In genomic region chr3:117660941-117661635, GRCh38 we compare ENCODE assay signal across 17 cellular contexts.
DNase-seq lines count a peak whose midpoint lies in the region; ATAC-seq and TF ChIP-seq lines count a peak whose summit lies in the region.
"Had no signal": no experiment of that assay in that cellular context is flagged by ENCODE, and none has a peak within 500 bp of the region (broad histone marks: within the 10 kb centered on the region; RNA-seq: fewer than 3 reads in every experiment).

No MANE protein-coding gene starts in this region.

- 68% methylated on average over 2 of the region's 2 CpGs for WGBS in smooth muscle cell (ENCODE audit: low lambda C conversion rate)
- WGBS in heart left ventricle, 4 donors: 77 to 79% (median 79%) methylated on average over 2 of the region's 2 CpGs

- H3K4me1 Mint-ChIP-seq in GM23338: peaks cover 9% of the 10 kb centered on the region; the same call in 2 of the 3 replicates
- H3K4me1 Mint-ChIP-seq in effector memory CD8-positive, alpha-beta T cell (ENCODE audit: low read depth in 2 of 2): no peaks in the 10 kb centered on the region
- H3K4me1 Mint-ChIP-seq: activated B cell treated with CpG ODN at 0.5 μM for 24 hours; activated naive CD8-positive, alpha-beta T cell treated with anti-CD3 and anti-CD28 coated beads, Interleukin-2, amount 50 U/mL, for 24 hours; activated T-helper 17 cell treated with anti-CD3 and anti-CD28 coated beads, Interleukin-2, amount 50 U/mL, for 72 hours had no signal

- TF ChIP-seq POLR2A in heart left ventricle (IDR thresholded peaks at IDR 0.05): no peak

- peaks cover 3% of the 10 kb centered on the region for H3K27me3 Mint-ChIP-seq in GM23338 (ENCODE audit: insufficient read depth, low read depth, poor library complexity)
- no peaks in the 10 kb centered on the region for H3K27me3 Mint-ChIP-seq in effector memory CD8-positive, alpha-beta T cell
- H3K27me3 Mint-ChIP-seq: activated B cell treated with CpG ODN at 0.5 μM for 24 hours; activated naive CD8-positive, alpha-beta T cell treated with anti-CD3 and anti-CD28 coated beads, Interleukin-2, amount 50 U/mL, for 24 hours; activated T-helper 17 cell treated with anti-CD3 and anti-CD28 coated beads, Interleukin-2, amount 50 U/mL, for 72 hours had no signal

- no peak overlapping the region for H3K4me3 ChIP-seq in GM23338
- H3K4me3 ChIP-seq in fibroblast of mammary gland (ENCODE audit: control insufficient read depth, low read depth, low read length): no peak overlapping the region
- H3K4me3 ChIP-seq in smooth muscle cell: no peak overlapping the region
- H3K4me3 ChIP-seq in heart left ventricle: no peak overlapping the region
- H3K4me3 ChIP-seq: ovary, sigmoid colon, suprapubic skin had no signal

- no peak overlapping the region for H3K27ac Mint-ChIP-seq in GM23338
- H3K27ac Mint-ChIP-seq in effector memory CD8-positive, alpha-beta T cell: no peak overlapping the region
- H3K27ac Mint-ChIP-seq: activated B cell treated with CpG ODN at 0.5 μM for 24 hours; activated naive CD8-positive, alpha-beta T cell treated with anti-CD3 and anti-CD28 coated beads, Interleukin-2, amount 50 U/mL, for 24 hours; activated T-helper 17 cell treated with anti-CD3 and anti-CD28 coated beads, Interleukin-2, amount 50 U/mL, for 72 hours had no signal

- H3K27me3 ChIP-seq in GM23338 (ENCODE audit: insufficient read depth) (no peaks in the 10 kb centered on the region), smooth muscle cell (ENCODE audit: low read depth) (no peaks in the 10 kb centered on the region), heart left ventricle (peaks cover 0 to 8% (median 0%) of the 10 kb centered on the region in 9 donors)
- H3K27me3 ChIP-seq: ovary, sigmoid colon, suprapubic skin had no signal

- H3K36me3 ChIP-seq in GM23338 (ENCODE audit: insufficient read depth) (no peaks in the 10 kb centered on the region), smooth muscle cell (ENCODE audit: low read depth) (no peaks in the 10 kb centered on the region), heart left ventricle (no peaks in the 10 kb centered on the region)
- H3K36me3 ChIP-seq: ovary, sigmoid colon, suprapubic skin had no signal

- H2AFZ ChIP-seq in GM23338 (no peak overlapping the region), smooth muscle cell (ENCODE audit: low read depth) (no peak overlapping the region)

- H3K4me2 ChIP-seq in GM23338 (no peak overlapping the region), smooth muscle cell (peak overlapping the region; percentile 36)

- no peak overlapping the region for H3K27ac ChIP-seq in GM23338 (ENCODE audit: low read depth)
- H3K27ac ChIP-seq in smooth muscle cell (ENCODE audit: low read depth): no peak overlapping the region
- H3K27ac ChIP-seq in heart left ventricle: no peak overlapping the region
- H3K27ac ChIP-seq: C4-2B, ovary, sigmoid colon, suprapubic skin had no signal

- no peak overlapping the region for H3K4me3 Mint-ChIP-seq in GM23338
- no peak overlapping the region for H3K4me3 Mint-ChIP-seq in effector memory CD8-positive, alpha-beta T cell
- H3K4me3 Mint-ChIP-seq: activated B cell treated with CpG ODN at 0.5 μM for 24 hours; activated naive CD8-positive, alpha-beta T cell treated with anti-CD3 and anti-CD28 coated beads, Interleukin-2, amount 50 U/mL, for 24 hours; activated T-helper 17 cell treated with anti-CD3 and anti-CD28 coated beads, Interleukin-2, amount 50 U/mL, for 72 hours had no signal

- H4K20me1 ChIP-seq in GM23338 (replicated peaks; ENCODE audit: insufficient read depth) (no peaks in the 10 kb centered on the region), smooth muscle cell (ENCODE audit: low read depth) (no peaks in the 10 kb centered on the region)

- TF ChIP-seq CTCF in GM23338 (conservative IDR thresholded peaks at IDR 0.05; ENCODE audit: low read depth in 2 of 2) (no peak), fibroblast of mammary gland (conservative IDR thresholded peaks at IDR 0.05; ENCODE audit: control insufficient read depth, insufficient read depth, low read depth, low read length) (no peak), smooth muscle cell (IDR thresholded peaks at IDR 0.05; ENCODE audit: borderline replicate concordance, insufficient read depth, poor library complexity, severe bottlenecking) (no peak), heart left ventricle (IDR thresholded peaks at IDR 0.05) (no peak)

- intact Hi-C loops in heart left ventricle (cut with DNase I): no loop called here

- H3K4me1 ChIP-seq in GM23338 (ENCODE audit: insufficient read depth): no peaks in the 10 kb centered on the region
- peaks cover 11% of the 10 kb centered on the region for H3K4me1 ChIP-seq in smooth muscle cell (ENCODE audit: low read depth)
- no peaks in the 10 kb centered on the region for H3K4me1 ChIP-seq in heart left ventricle
- H3K4me1 ChIP-seq: suprapubic skin had no signal

- no peaks in the 10 kb centered on the region for H3K79me2 ChIP-seq in GM23338 (replicated peaks; ENCODE audit: insufficient read depth)
- H3K79me2 ChIP-seq in smooth muscle cell (ENCODE audit: low read depth): no peaks in the 10 kb centered on the region

- no peaks in the 10 kb centered on the region for H3K9me3 Mint-ChIP-seq in GM23338
- peaks cover 14 to 21% of the 10 kb centered on the region in 2 donors for H3K9me3 Mint-ChIP-seq in effector memory CD8-positive, alpha-beta T cell
- H3K9me3 Mint-ChIP-seq: activated B cell treated with CpG ODN at 0.5 μM for 24 hours had no signal

- no peaks in the 10 kb centered on the region for H3K9me2 ChIP-seq in GM23338 (ENCODE audit: insufficient read depth)

- no peaks in the 10 kb centered on the region for H3K9me3 ChIP-seq in smooth muscle cell (replicated peaks; ENCODE audit: low read depth)
- H3K9me3 ChIP-seq in heart left ventricle: no peaks in the 10 kb centered on the region
- H3K9me3 ChIP-seq: ovary, sigmoid colon, suprapubic skin had no signal

- ATAC-seq in GM23338 (no peak), SK-N-SH treated with all-trans-retinoic acid at 6 μM for 48 hours (peak; percentile 79), heart left ventricle (no peak)
- no peak for ATAC-seq in effector memory CD8-positive, alpha-beta T cell (replicated peaks)
- ATAC-seq: activated naive CD8-positive, alpha-beta T cell treated with anti-CD3 and anti-CD28 coated beads, Interleukin-2, amount 50 U/mL, for 24 hours; activated T-helper 17 cell treated with anti-CD3 and anti-CD28 coated beads, Interleukin-2, amount 50 U/mL, for 72 hours had no signal

- no peaks in the 10 kb centered on the region for H3K36me3 Mint-ChIP-seq in GM23338 (ENCODE audit: low read depth)
- H3K36me3 Mint-ChIP-seq in effector memory CD8-positive, alpha-beta T cell (ENCODE audit: insufficient read depth): no peaks in the 10 kb centered on the region

- no peaks in the 10 kb centered on the region for H3F3A ChIP-seq in GM23338 (replicated peaks; ENCODE audit: low read depth)
- H3F3A ChIP-seq in smooth muscle cell (ENCODE audit: low read depth): no peaks in the 10 kb centered on the region

- peak; percentile 11 for DNase-seq in GM23338 (ENCODE audit: low spot score)
- DNase-seq in fibroblast of mammary gland (ENCODE audit: low read depth): peak; percentile 63
- DNase-seq in smooth muscle cell (lab: John Stamatoyannopoulos, UW; ENCODE audit: unreplicated experiment): no peak
- DNase-seq in heart left ventricle: no peak
- no peak for DNase-seq in GM19238 (ENCODE audit: insufficient read length, low spot score)
- no peak for DNase-seq in effector memory CD8-positive, alpha-beta T cell
- DNase-seq: activated B cell treated with CpG ODN at 0.5 μM for 24 hours; activated naive CD8-positive, alpha-beta T cell treated with anti-CD3 and anti-CD28 coated beads, Interleukin-2, amount 50 U/mL, for 24 hours; NCI-H446 treated with DMSO at 0.1 percent for 48 hours; ovary; sigmoid colon; stimulated activated CD4-positive, alpha-beta T cell treated with anti-CD3 and anti-CD28 coated beads, Interleukin-4, amount 100 ng/mL, for 4 hours; stimulated activated CD8-positive, alpha-beta memory T cell treated with anti-CD3 and anti-CD28 coated beads, Interleukin-4, amount 100 ng/mL, for 48 hours had no signal

- H3K9ac ChIP-seq in smooth muscle cell (ENCODE audit: low read depth): no peak overlapping the region

TF ChIP-seq in GM23338, 12 proteins besides CTCF, POLR2A, EP300 and RAD21 (continues in another document):
- TF ChIP-seq NANOG (IDR thresholded peaks at IDR 0.05; ENCODE audit: borderline replicate concordance): no peak
- TF ChIP-seq POLR2AphosphoS5 (IDR thresholded peaks at IDR 0.05; ENCODE audit: low read depth): no peak
- TF ChIP-seq CREB1 (CRISPR knock-in tag; IDR thresholded peaks at IDR 0.05; ENCODE audit: low read depth): no peak

TF ChIP-seq in SK-N-SH treated with all-trans-retinoic acid at 6 μM for 48 hours, 23 proteins besides CTCF, POLR2A, EP300 and RAD21 (continues in another document):
- no peak for TF ChIP-seq ZC3H10 (CRISPR knock-in tag; IDR thresholded peaks at IDR 0.05)
- no peak for TF ChIP-seq ISL1 (CRISPR knock-in tag; IDR thresholded peaks at IDR 0.05)
- TF ChIP-seq ZNF8 (CRISPR knock-in tag; IDR thresholded peaks at IDR 0.05): no peak
- TF ChIP-seq CREB5 (CRISPR knock-in tag; IDR thresholded peaks at IDR 0.05; ENCODE audit: low read depth): no peak
- TF ChIP-seq ESRRG (CRISPR knock-in tag; IDR thresholded peaks at IDR 0.05): no peak
- TF ChIP-seq GLIS3 (CRISPR knock-in tag; IDR thresholded peaks at IDR 0.05): no peak
- TF ChIP-seq TCF4 (CRISPR knock-in tag; IDR thresholded peaks at IDR 0.05; ENCODE audit: borderline replicate concordance): no peak

Comparison
In these comparisons a context has a peak if more than half of its experiments do, and no peak if none do; other contexts are left out.
1. DNase-seq: peak in GM23338 (single experiment) and fibroblast of mammary gland (single experiment); none in smooth muscle cell (single experiment), heart left ventricle (0 of 5), GM19238 (single experiment) and effector memory CD8-positive, alpha-beta T cell (0 of 3).